In genomic region chr7:150975536-150976285, GRCh38 we compare ENCODE assay signal across 8 cellular contexts.
DNase-seq lines count a peak whose midpoint lies in the region; ATAC-seq and TF ChIP-seq lines count a peak whose summit lies in the region.

No MANE protein-coding gene starts in this region.

- H3K27me3 ChIP-seq in OCI-LY1 (ENCODE audit: insufficient read depth, low read length) (0 out of 2 replicates have a peak, but pooled peaks cover 4% of the 10 kb centered on the region), endocrine pancreas (ENCODE audit: control insufficient read depth, insufficient read depth, low read length) (no peaks in the 10 kb centered on the region), rectal smooth muscle tissue (ENCODE audit: control insufficient read depth, insufficient read depth, low read length) (peaks cover 15% of the 10 kb centered on the region)

- ATAC-seq in HG03097 (IDR thresholded peaks at IDR 0.05; ENCODE audit: low FRiP score, unreplicated experiment) = no peak

- no peaks in the 10 kb centered on the region for H4K20me1 ChIP-seq in OCI-LY1 (ENCODE audit: insufficient read depth, low read length)

- DNase-seq in NCI-H345 (lab: John Stamatoyannopoulos, UW) = peak; percentile 25
- DNase-seq in NCI-H345 treated with DMSO at 0.1 percent for 48 hours (lab: John Stamatoyannopoulos, UW; ENCODE audit: unreplicated experiment) = no peak
- no peak for DNase-seq in activated CD4-positive, CD25-positive, alpha-beta regulatory T cell (lab: John Stamatoyannopoulos, UW)
- DNase-seq in SW480 (ENCODE audit: low spot score) = no peak

- H3K27ac ChIP-seq in OCI-LY1 (ENCODE audit: low read depth, low read length, poor library complexity, severe bottlenecking) (peak overlapping the region; percentile 77), rectal smooth muscle tissue (ENCODE audit: low read depth, low read length) (peak overlapping the region; percentile 93)

- H3F3A ChIP-seq in OCI-LY1 (ENCODE audit: insufficient read depth, low read length) = no peaks in the 10 kb centered on the region

- H3K9me3 ChIP-seq in OCI-LY1 (ENCODE audit: low read length) (no peaks in the 10 kb centered on the region), endocrine pancreas (ENCODE audit: control insufficient read depth, low read length) (no peaks in the 10 kb centered on the region)

- H3K9me2 ChIP-seq in OCI-LY1 (ENCODE audit: low read depth, low read length) = no peaks in the 10 kb centered on the region

- H3K36me3 ChIP-seq in OCI-LY1 (ENCODE audit: insufficient read depth, low read length) = no peaks in the 10 kb centered on the region
- no peaks in the 10 kb centered on the region for H3K36me3 ChIP-seq in endocrine pancreas (ENCODE audit: control insufficient read depth, insufficient read depth, low read length)
- no peaks in the 10 kb centered on the region for H3K36me3 ChIP-seq in rectal smooth muscle tissue (ENCODE audit: control insufficient read depth, insufficient read depth, low read length)

- H3K4me2 ChIP-seq in OCI-LY1 (ENCODE audit: low read length) = peak overlapping the region; percentile 86

- H3K4me1 ChIP-seq in OCI-LY1 (ENCODE audit: insufficient read depth, low read length, severe bottlenecking) (peaks cover 54% of the 10 kb centered on the region), endocrine pancreas (ENCODE audit: control insufficient read depth, insufficient read depth, low read length) (peaks cover 10% of the 10 kb centered on the region), rectal smooth muscle tissue (ENCODE audit: control insufficient read depth, insufficient read depth, low read length) (peaks cover 58% of the 10 kb centered on the region)

- H3K4me3 ChIP-seq in OCI-LY1 (ENCODE audit: low read depth, low read length, poor library complexity, severe bottlenecking) = peak overlapping the region; percentile 61
- peak overlapping the region; percentile 34 for H3K4me3 ChIP-seq in endocrine pancreas (ENCODE audit: control insufficient read depth, insufficient read depth, low read length)
- H3K4me3 ChIP-seq in rectal smooth muscle tissue (ENCODE audit: low read length) = peak overlapping the region; percentile 61

- TF ChIP-seq CTCF in OCI-LY1 (IDR thresholded peaks at IDR 0.05; ENCODE audit: low read length) = no peak

- H3K9ac ChIP-seq in OCI-LY1 (ENCODE audit: low read length) (peak overlapping the region; percentile 79), endocrine pancreas (ENCODE audit: control insufficient read depth, insufficient read depth, low read length) (peak overlapping the region; percentile 63), rectal smooth muscle tissue (ENCODE audit: low read length) (no peak overlapping the region)

- no peaks in the 10 kb centered on the region for H3K79me2 ChIP-seq in OCI-LY1 (ENCODE audit: insufficient read depth, low read length)

- H2AFZ ChIP-seq in OCI-LY1 (ENCODE audit: low read length) = no peak overlapping the region
